Comparison of ENCODE assay signal across 8 cellular contexts in the genomic region with DNA sequence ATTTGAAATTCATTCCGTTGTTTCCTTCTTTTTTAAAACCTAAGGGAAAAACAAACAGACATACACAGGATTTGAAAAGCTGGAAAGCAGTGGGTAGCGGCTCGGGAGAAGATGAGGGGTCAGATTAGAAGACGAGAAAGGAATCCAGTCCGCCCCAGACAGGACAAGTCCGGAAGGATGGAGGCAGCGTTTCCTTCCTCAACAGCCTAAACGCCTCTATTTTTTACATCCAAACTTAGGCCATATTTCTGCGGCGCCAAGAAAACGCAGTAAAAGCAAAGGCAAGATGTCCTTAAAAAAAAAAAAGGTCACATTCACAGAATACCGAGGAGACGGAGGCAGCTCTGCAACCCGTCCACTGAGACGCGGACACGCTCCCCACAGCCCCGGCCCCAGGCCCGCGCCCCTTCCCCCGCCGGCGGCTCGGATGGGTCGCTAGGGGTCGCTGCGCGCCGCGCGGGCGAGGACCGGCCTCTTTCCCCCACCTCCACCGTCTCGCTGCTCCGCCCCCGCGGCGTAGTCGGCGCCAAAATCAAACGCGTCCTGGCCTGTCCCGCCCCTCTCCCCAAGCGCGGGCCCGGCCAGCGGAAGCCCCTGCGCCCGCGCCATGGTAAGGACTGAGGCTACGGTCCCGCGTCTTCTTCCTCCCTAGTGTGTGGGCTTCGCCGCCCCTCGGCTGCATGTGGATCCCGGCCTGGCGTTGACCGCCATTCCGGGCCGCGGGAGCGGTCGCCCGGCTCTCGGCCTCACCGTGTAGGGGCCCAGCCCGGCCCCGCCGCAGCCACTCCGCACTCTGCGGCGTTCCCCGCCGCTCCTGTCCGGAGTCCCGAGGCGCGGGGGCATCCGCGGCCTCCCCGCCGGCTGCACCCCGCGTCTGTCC.
A peak's percentile ranks its signal among the peaks of the same experiment; 100 is the strongest.
DNase-seq lines count a peak whose midpoint lies in the region; ATAC-seq lines count a peak whose summit lies in the region.

A gene with protein sequence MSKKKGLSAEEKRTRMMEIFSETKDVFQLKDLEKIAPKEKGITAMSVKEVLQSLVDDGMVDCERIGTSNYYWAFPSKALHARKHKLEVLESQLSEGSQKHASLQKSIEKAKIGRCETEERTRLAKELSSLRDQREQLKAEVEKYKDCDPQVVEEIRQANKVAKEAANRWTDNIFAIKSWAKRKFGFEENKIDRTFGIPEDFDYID (plus strand): TSS at position 558 of the 880 bp plus-strand sequence. CDS start 50 bp downstream, at position 608.

- DNase-seq in COR-L47 (lab: John Stamatoyannopoulos, UW) (peak; percentile 82), HPDE6-E6E7 (ENCODE audit: extremely low spot score) (peak; percentile 75), medulla oblongata (ENCODE audit: extremely low spot score) (peak; percentile 84)
- peak; percentile 77 for DNase-seq in NK-92 treated with Interleukin-12 subunit alpha and Interleukin-12 subunit beta, amount 100 ng/mL, for 24 hours (lab: John Stamatoyannopoulos, UW)
- peak; percentile 62 to 86 for DNase-seq in activated CD8-positive, alpha-beta memory T cell treated with anti-CD3 and anti-CD28 coated beads for 1 hour (ENCODE audit: extremely low read depth in 1 of 2, low read depth in 1 of 2)
- peak; percentile 83 for DNase-seq in effector CD8-positive, alpha-beta T cell (lab: John Stamatoyannopoulos, UW)
- DNase-seq in stimulated activated CD8-positive, alpha-beta memory T cell treated with anti-CD3 and anti-CD28 coated beads, Interleukin-12 subunit alpha, Interleukin-12 subunit beta, amount 100 ng/mL, for 1 hour (ENCODE audit: low read depth), result peak; percentile 85

- ATAC-seq in GM19467 (IDR thresholded peaks at IDR 0.05; ENCODE audit: unreplicated experiment), result peak; percentile 81

Comparison
In these comparisons a context has a peak if more than half of its experiments do, and no peak if none do; other contexts are left out.
1. Peak in every context shown above with its lines: DNase-seq and ATAC-seq.